Comparison of ENCODE assay signal across 9 cellular contexts in the genomic region with DNA sequence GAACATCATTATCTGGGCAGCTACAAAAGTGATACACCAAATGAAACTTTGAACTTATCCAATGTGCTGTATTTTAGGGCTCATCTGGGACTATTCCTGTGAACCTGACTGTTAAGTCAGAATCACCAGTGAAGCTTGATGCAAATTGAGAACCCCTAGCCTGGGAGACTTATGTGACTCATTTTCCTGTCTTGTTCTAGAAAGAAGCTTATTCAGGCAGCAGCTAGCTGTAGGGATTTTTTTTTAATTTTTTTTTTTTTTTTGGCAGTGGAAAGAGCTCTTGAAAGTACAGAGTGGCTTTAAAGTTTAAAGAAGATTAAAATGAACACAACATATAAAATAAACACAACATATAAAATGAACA.
DNase-seq lines count a peak whose midpoint lies in the region; ATAC-seq and TF ChIP-seq lines count a peak whose summit lies in the region.
"Had no signal": no experiment of that assay in that cellular context is flagged by ENCODE, and none has a peak within 500 bp of the region (broad histone marks: within the 10 kb centered on the region; RNA-seq: fewer than 3 reads in every experiment).

No MANE protein-coding gene starts in this region.

- H3K27ac Mint-ChIP-seq in natural killer cell = peak overlapping the region; percentile 89 to 98

- no peak for TF ChIP-seq CTCF in natural killer cell (IDR thresholded peaks at IDR 0.05)

- H3K9me3 Mint-ChIP-seq in natural killer cell = no peaks in the 10 kb centered on the region

- H3K4me3 Mint-ChIP-seq in natural killer cell = peak overlapping the region; percentile 97

- no peaks in the 10 kb centered on the region for H3K27me3 Mint-ChIP-seq in natural killer cell (ENCODE audit: low read depth in 2 of 2)
- H3K27me3 Mint-ChIP-seq: brain had no signal

- DNase-seq in stimulated activated CD4-positive, alpha-beta T cell treated with anti-CD3 and anti-CD28 coated beads, Interleukin-1b, Interleukin-23, amount 100 ng/mL, for 48 hours = peak; percentile 35
- no peak for DNase-seq in stimulated activated CD4-positive, alpha-beta T cell treated with anti-CD3 and anti-CD28 coated beads, Interleukin-4, amount 100 ng/mL, for 1 hour
- DNase-seq in amniotic epithelial cell (ENCODE audit: low read depth) (peak; percentile 55), natural killer cell (no peak), DMS153 treated with DMSO at 0.1 percent for 48 hours (lab: John Stamatoyannopoulos, UW; ENCODE audit: unreplicated experiment) (no peak), middle frontal gyrus (ENCODE audit: extremely low spot score, low spot score) (no peak)
- DNase-seq in effector CD4-positive, alpha-beta T cell = no peak

- peak; percentile 31 for ATAC-seq in HG03460 (IDR thresholded peaks at IDR 0.05; ENCODE audit: unreplicated experiment)
- ATAC-seq in natural killer cell = peak in 2 of 3 donors; percentile 20 to 41

- H3K36me3 Mint-ChIP-seq in natural killer cell = no peaks in the 10 kb centered on the region
- H3K36me3 Mint-ChIP-seq: brain had no signal

- peaks cover 97% of the 10 kb centered on the region in 2 donors for H3K4me1 Mint-ChIP-seq in natural killer cell

- intact Hi-C loops in natural killer cell (cut with micrococcal nuclease) = no loop called here

Comparison
In these comparisons a context has a peak if more than half of its experiments do, and no peak if none do; other contexts are left out.
1. DNase-seq: peak in stimulated activated CD4-positive, alpha-beta T cell treated with anti-CD3 and anti-CD28 coated beads, Interleukin-1b, Interleukin-23, amount 100 ng/mL, for 48 hours (single experiment) and amniotic epithelial cell (single experiment); none in stimulated activated CD4-positive, alpha-beta T cell treated with anti-CD3 and anti-CD28 coated beads, Interleukin-4, amount 100 ng/mL, for 1 hour (single experiment), natural killer cell (single experiment), effector CD4-positive, alpha-beta T cell (single experiment), DMS153 treated with DMSO at 0.1 percent for 48 hours (single experiment) and middle frontal gyrus (single experiment).